In genomic region chr3:152402698-152403456, GRCh38 we compare ENCODE assay signal across 9 cellular contexts.
DNase-seq lines count a peak whose midpoint lies in the region; ATAC-seq and TF ChIP-seq lines count a peak whose summit lies in the region.
"Had no signal": no experiment of that assay in that cellular context is flagged by ENCODE, and none has a peak within 500 bp of the region (broad histone marks: within the 10 kb centered on the region; RNA-seq: fewer than 3 reads in every experiment).

No MANE protein-coding gene starts in this region.

- ATAC-seq in GM18868 (IDR thresholded peaks at IDR 0.05; ENCODE audit: unreplicated experiment) (peak; percentile 76), GM18873 (IDR thresholded peaks at IDR 0.05; ENCODE audit: low FRiP score, unreplicated experiment) (no peak)

- H3K4me3 ChIP-seq in dorsolateral prefrontal cortex = peak overlapping the region in 4 of 59 donors; percentile 2 to 34 (median 13)

- H3K27me3 ChIP-seq in dorsolateral prefrontal cortex = no peaks in the 10 kb centered on the region

- DNase-seq in M059J (ENCODE audit: low read depth) = peak; percentile 31
- no peak for DNase-seq in dorsolateral prefrontal cortex
- DNase-seq in renal cortical epithelial cell (ENCODE audit: low read depth) = peak; percentile 67
- DNase-seq in SKM-1 (lab: John Stamatoyannopoulos, UW; ENCODE audit: unreplicated experiment) = no peak
- no peak for DNase-seq in SKM-1 treated with dmso at 0.1 percent for 144 hours (lab: John Stamatoyannopoulos, UW; ENCODE audit: unreplicated experiment)
- no peak for DNase-seq in iPS-NIHi11 (ENCODE audit: low spot score)
- DNase-seq: NCI-H526 treated with DMSO at 0.1 percent for 48 hours had no signal

- peak overlapping the region in 58 of 59 donors; percentile 3 to 88 (median 68) for H3K27ac ChIP-seq in dorsolateral prefrontal cortex

- intact Hi-C loops in dorsolateral prefrontal cortex (cut with DNase I) = no loop called here

- TF ChIP-seq CTCF in dorsolateral prefrontal cortex (IDR thresholded peaks at IDR 0.05 in 54 of 56, conservative IDR thresholded peaks at IDR 0.05 in 2 of 56; ENCODE audit: low read depth in 1 of 56, partially characterized antibody in 56 of 56) = peak in 1 of 56 donors; percentile 1

Comparison
In these comparisons a context has a peak if more than half of its experiments do, and no peak if none do; other contexts are left out.
1. DNase-seq: peak in M059J (single experiment) and renal cortical epithelial cell (single experiment); none in dorsolateral prefrontal cortex (0 of 10), SKM-1 (single experiment), SKM-1 treated with dmso at 0.1 percent for 144 hours (single experiment) and iPS-NIHi11 (single experiment).